25 cellular contexts compared by ENCODE assay signal in genomic region chr7:11775401-11775800, GRCh38. TPM values are rescaled to one million over a fixed set of nuclear protein-coding genes. Genes with fewer than 3 reads are reported as not detected.
DNase-seq lines count a peak whose midpoint lies in the region; ATAC-seq and TF ChIP-seq lines count a peak whose summit lies in the region.
"Had no signal": no experiment of that assay in that cellular context is flagged by ENCODE, and none has a peak within 500 bp of the region (broad histone marks: within the 10 kb centered on the region; RNA-seq: fewer than 3 reads in every experiment).

No MANE protein-coding gene starts in this region.

- H3K4me1 ChIP-seq in BE2C (peaks cover 15% of the 10 kb centered on the region), Loucy (ENCODE audit: insufficient read depth, low read length, poor library complexity, severe bottlenecking) (peaks cover 5% of the 10 kb centered on the region)

- H3K4me3 ChIP-seq in BE2C (ENCODE audit: low read depth, low read length) (0 out of 2 replicates have a peak overlapping the region, but pooled peaks have one; percentile 12), Loucy (ENCODE audit: low read length, poor library complexity, severe bottlenecking) (no peak overlapping the region)
- H3K4me3 ChIP-seq: GM12878 had no signal

- no peaks in the 10 kb centered on the region for H3K9me2 ChIP-seq in Loucy (replicated peaks; ENCODE audit: low read depth, low read length)

- H3K27ac Mint-ChIP-seq in glutamatergic neuron (ENCODE audit: unreplicated experiment) (peak overlapping the region; percentile 94), chondrocyte (ENCODE audit: unreplicated experiment) (no peak overlapping the region)
- H3K27ac Mint-ChIP-seq: CD14-positive monocyte; T-helper 2 cell treated with Interferon-gamma antibody and Interleukin-4, amounts not matched to agents 5 μg/mL and 100 μg/mL, for 36 hours had no signal

- H3K27me3 ChIP-seq in BE2C (no peaks in the 10 kb centered on the region), Loucy (ENCODE audit: insufficient read depth, low read length, poor library complexity, severe bottlenecking) (no peaks in the 10 kb centered on the region)

- no peaks in the 10 kb centered on the region for H3F3A ChIP-seq in Loucy (ENCODE audit: low read depth)

- H3K79me2 ChIP-seq in Loucy (ENCODE audit: insufficient read depth, low read length) = no peaks in the 10 kb centered on the region

- H3K36me3 Mint-ChIP-seq in glutamatergic neuron (ENCODE audit: unreplicated experiment) (no peaks in the 10 kb centered on the region), chondrocyte (ENCODE audit: low read depth) (no peaks in the 10 kb centered on the region)
- H3K36me3 Mint-ChIP-seq: CD14-positive monocyte; CD8-positive, alpha-beta memory T cell had no signal

- H3K27me3 Mint-ChIP-seq in glutamatergic neuron (ENCODE audit: unreplicated experiment) (peaks cover 4% of the 10 kb centered on the region), chondrocyte (ENCODE audit: low read depth) (no peaks in the 10 kb centered on the region)
- H3K27me3 Mint-ChIP-seq: CD8-positive, alpha-beta memory T cell had no signal

- H4K20me1 ChIP-seq in Loucy (ENCODE audit: insufficient read depth, low read length, poor library complexity, severe bottlenecking) = no peaks in the 10 kb centered on the region

- ATAC-seq in SK-N-SH treated with all-trans-retinoic acid at 6 μM for 48 hours (no peak), HG03439 (IDR thresholded peaks at IDR 0.05; ENCODE audit: unreplicated experiment) (no peak), GM18505 (IDR thresholded peaks at IDR 0.05; ENCODE audit: unreplicated experiment) (no peak)
- ATAC-seq: GM12878 had no signal

- peaks cover 42% of the 10 kb centered on the region for H3K4me1 Mint-ChIP-seq in glutamatergic neuron (ENCODE audit: low read depth, unreplicated experiment)
- no peaks in the 10 kb centered on the region for H3K4me1 Mint-ChIP-seq in chondrocyte (ENCODE audit: low read depth)
- H3K4me1 Mint-ChIP-seq: CD14-positive monocyte; CD8-positive, alpha-beta memory T cell had no signal

- H3K9me3 Mint-ChIP-seq in glutamatergic neuron (ENCODE audit: unreplicated experiment) (no peaks in the 10 kb centered on the region), chondrocyte (ENCODE audit: low read depth) (no peaks in the 10 kb centered on the region)
- H3K9me3 Mint-ChIP-seq: T-helper 2 cell treated with Interferon-gamma antibody and Interleukin-4, amounts not matched to agents 5 μg/mL and 100 μg/mL, for 36 hours had no signal

- DNase-seq in BE2C = no peak
- peak; percentile 12 for DNase-seq in NCI-H2081 treated with DMSO at 0.1 percent for 48 hours (lab: John Stamatoyannopoulos, UW)
- DNase-seq in glutamatergic neuron = no peak
- no peak for DNase-seq in chondrocyte (ENCODE audit: low spot score)
- DNase-seq: AML-193; CD8-positive, alpha-beta memory T cell; DMS 273 treated with DMSO at 0.1 percent for 48 hours; DMS79; EL; GDM1; NCI-H1048; NCI-H2029 treated with DMSO at 0.1 percent for 48 hours; NCI-H2171 treated with DMSO at 0.1 percent for 48 hours; NCI-H345; NCI-H510A treated with DMSO at 0.1 percent for 48 hours; SHP77; T-helper 1 cell had no signal

- no peak for TF ChIP-seq POLR2A in GM18505 (IDR thresholded peaks at IDR 0.05; ENCODE audit: borderline replicate concordance, extremely low read depth, insufficient read depth, insufficient read length)

- H3K9me3 ChIP-seq in BE2C (no peaks in the 10 kb centered on the region; the same call in 1 of the 2 replicates), Loucy (ENCODE audit: insufficient read depth, low read depth, low read length) (no peaks in the 10 kb centered on the region)

- peaks cover 7% of the 10 kb centered on the region; the same call in 1 of the 2 replicates for H3K36me3 ChIP-seq in BE2C
- H3K36me3 ChIP-seq in Loucy (ENCODE audit: insufficient read depth, low read length) = no peaks in the 10 kb centered on the region

- 0 out of 2 replicates have a peak overlapping the region, but pooled peaks have one; percentile 45 for H2AFZ ChIP-seq in Loucy (ENCODE audit: low read length)

- H3K4me3 Mint-ChIP-seq in glutamatergic neuron (ENCODE audit: unreplicated experiment) = peak overlapping the region; percentile 63
- H3K4me3 Mint-ChIP-seq in chondrocyte (ENCODE audit: unreplicated experiment) = no peak overlapping the region
- H3K4me3 Mint-ChIP-seq: CD14-positive monocyte; CD8-positive, alpha-beta memory T cell; T-helper 2 cell treated with Interferon-gamma antibody and Interleukin-4, amounts not matched to agents 5 μg/mL and 100 μg/mL, for 36 hours had no signal

- TF ChIP-seq CTCF in BE2C (IDR thresholded peaks at IDR 0.05; ENCODE audit: low read depth, low read length) = no peak
- TF ChIP-seq CTCF in Loucy (conservative IDR thresholded peaks at IDR 0.05; ENCODE audit: low read length) = no peak
- TF ChIP-seq CTCF in glutamatergic neuron (IDR thresholded peaks at IDR 0.05; ENCODE audit: partially characterized antibody, unreplicated experiment) = no peak
- TF ChIP-seq CTCF in chondrocyte (IDR thresholded peaks at IDR 0.05) = no peak

- no peak overlapping the region for H3K4me2 ChIP-seq in Loucy (ENCODE audit: low read depth, low read length, poor library complexity, severe bottlenecking)
- H3K4me2 ChIP-seq: KMS-11 had no signal

- H3K9ac ChIP-seq in Loucy (ENCODE audit: low read depth, low read length, poor library complexity, severe bottlenecking) = no peak overlapping the region
- H3K9ac ChIP-seq: KMS-11 had no signal

TF ChIP-seq in SK-N-SH treated with all-trans-retinoic acid at 6 μM for 48 hours, 23 proteins besides CTCF, POLR2A, EP300 and RAD21 (continues in another document):
- TF ChIP-seq SNAI2 (CRISPR knock-in tag; IDR thresholded peaks at IDR 0.05) (no peak), TCF4 (CRISPR knock-in tag; IDR thresholded peaks at IDR 0.05; ENCODE audit: borderline replicate concordance) (no peak), OSR1 (CRISPR knock-in tag; IDR thresholded peaks at IDR 0.05) (no peak), ZFP3 (CRISPR knock-in tag; IDR thresholded peaks at IDR 0.05) (no peak), ZNF8 (CRISPR knock-in tag; IDR thresholded peaks at IDR 0.05) (no peak), RARB (CRISPR knock-in tag; IDR thresholded peaks at IDR 0.05) (no peak), CSRNP3 (CRISPR knock-in tag; IDR thresholded peaks at IDR 0.05) (no peak), ZNF565 (CRISPR knock-in tag; conservative IDR thresholded peaks at IDR 0.05; ENCODE audit: low read depth) (no peak), ARNTL (CRISPR knock-in tag; IDR thresholded peaks at IDR 0.05; ENCODE audit: borderline replicate concordance, low read depth) (no peak), CSDC2 (CRISPR knock-in tag; IDR thresholded peaks at IDR 0.05) (no peak), PPARA (CRISPR knock-in tag; IDR thresholded peaks at IDR 0.05; ENCODE audit: borderline replicate concordance) (no peak), POU6F1 (CRISPR knock-in tag; IDR thresholded peaks at IDR 0.05; ENCODE audit: borderline replicate concordance, low read depth) (no peak), CREB5 (CRISPR knock-in tag; IDR thresholded peaks at IDR 0.05; ENCODE audit: low read depth) (no peak)

RNA-seq across cellular contexts. Expression of gene THSD7A, which starts 56.6 kb away (rescaled TPM):
- polyA plus RNA-seq in BE2C (2012; ENCODE audit: insufficient read depth, insufficient read length, low read depth) = 18.2 TPM
- total RNA-seq in glutamatergic neuron (ENCODE audit: unreplicated experiment) (211 TPM), chondrocyte (0.35 to 2.7 TPM in 2 of 3 replicates, not detected in the other)
- total RNA-seq: CD8-positive, alpha-beta memory T cell; GM12878 had no signal
- polyA plus RNA-seq: CD14-positive monocyte; CD8-positive, alpha-beta memory T cell had no signal

Comparison
In these comparisons a context has a peak if more than half of its experiments do, and no peak if none do; other contexts are left out.
1. RNA of gene THSD7A, which starts 56.6 kb away (total RNA-seq): 211 TPM in glutamatergic neuron (single experiment); 0.35 to 2.7 TPM in chondrocyte; every median in the first group is over 10 times any median in the second.